Comparison of ENCODE assay signal across 1 cellular context in genomic region chr19:5961969-5962945, GRCh38.
TF ChIP-seq lines count a peak whose summit lies in the region.

No MANE protein-coding gene starts in this region.

TF ChIP-seq in HepG2, 621 proteins besides CTCF, POLR2A, EP300 and RAD21 (continued from another document and continues in another):
- TF ChIP-seq YEATS2 (CRISPR knock-in tag; IDR thresholded peaks at IDR 0.05; ENCODE audit: borderline replicate concordance) (peak; percentile 80; the same call in 1 of the 2 replicates), PTBP1 (IDR thresholded peaks at IDR 0.05; ENCODE audit: low read depth, low read length, poor library complexity, severe bottlenecking) (no peak), SOX13 (IDR thresholded peaks at IDR 0.05) (no peak; the same call in 1 of the 2 replicates), SOX13 (CRISPR knock-in tag; conservative IDR thresholded peaks at IDR 0.05 in 1 of 2, IDR thresholded peaks at IDR 0.05 in 1 of 2) (peak in 1 of 2 experiments; percentile 86; a peak in 2 of 4 replicates), ZNF274 (CRISPR knock-in tag; IDR thresholded peaks at IDR 0.05) (peak; percentile 21; the same call in 1 of the 2 replicates), HOXA7 (CRISPR knock-in tag; IDR thresholded peaks at IDR 0.05) (no peak), ZNF83 (CRISPR knock-in tag; IDR thresholded peaks at IDR 0.05; ENCODE audit: borderline replicate concordance) (peak; percentile 70; the same call in 1 of the 2 replicates), ZFP91 (CRISPR knock-in tag; IDR thresholded peaks at IDR 0.05; ENCODE audit: borderline replicate concordance) (peak; percentile 72), MAFF (IDR thresholded peaks at IDR 0.05; ENCODE audit: low read depth, low read length) (peak; percentile 14; the same call in 1 of the 2 replicates), SIN3B (IDR thresholded peaks at IDR 0.05; ENCODE audit: low read length) (0 out of 2 replicates have a peak, but pooled peaks have one; percentile 11), MED13 (CRISPR knock-in tag; IDR thresholded peaks at IDR 0.05) (no peak), NONO (IDR thresholded peaks at IDR 0.05) (no peak), NONO (CRISPR knock-in tag; conservative IDR thresholded peaks at IDR 0.05) (peak; percentile 96), ZNF652 (CRISPR knock-in tag; IDR thresholded peaks at IDR 0.05; ENCODE audit: borderline replicate concordance, low read depth) (peak; percentile 62; the same call in 1 of the 2 replicates), POLR2AphosphoS5 (IDR thresholded peaks at IDR 0.05; ENCODE audit: low read depth, low read length) (peak; percentile 61), ZZZ3 (CRISPR knock-in tag; IDR thresholded peaks at IDR 0.05; ENCODE audit: borderline replicate concordance) (no peak; the same call in 1 of the 2 replicates), NR3C1 (CRISPR knock-in tag; IDR thresholded peaks at IDR 0.05) (no peak), KDM3A (CRISPR knock-in tag; IDR thresholded peaks at IDR 0.05; ENCODE audit: low read depth) (peak; percentile 74; the same call in 1 of the 2 replicates), ZNF280D (CRISPR knock-in tag; IDR thresholded peaks at IDR 0.05) (0 out of 2 replicates have a peak, but pooled peaks have one; percentile 20), ZFX (CRISPR knock-in tag; IDR thresholded peaks at IDR 0.05; ENCODE audit: low read depth) (peak; percentile 94), SATB2 (CRISPR knock-in tag; IDR thresholded peaks at IDR 0.05) (0 out of 2 replicates have a peak, but pooled peaks have one; percentile 36), ZNF256 (CRISPR knock-in tag; conservative IDR thresholded peaks at IDR 0.05) (0 out of 2 replicates have a peak, but pooled peaks have one; percentile 31), SIX4 (CRISPR knock-in tag; IDR thresholded peaks at IDR 0.05) (0 out of 2 replicates have a peak, but pooled peaks have one; percentile 58), ZNF205 (CRISPR knock-in tag; IDR thresholded peaks at IDR 0.05) (peak; percentile 95), ZNF790 (CRISPR knock-in tag; IDR thresholded peaks at IDR 0.05; ENCODE audit: borderline replicate concordance) (no peak), GABPB1 (CRISPR knock-in tag; IDR thresholded peaks at IDR 0.05) (peak; percentile 68), RXRA (CRISPR knock-in tag; IDR thresholded peaks at IDR 0.05) (peak; percentile 60), ZBTB34 (CRISPR knock-in tag; IDR thresholded peaks at IDR 0.05) (peak; percentile 96), ZNF850 (CRISPR knock-in tag; conservative IDR thresholded peaks at IDR 0.05) (no peak), SSRP1 (CRISPR knock-in tag; IDR thresholded peaks at IDR 0.05) (peak; percentile 71), ZNF354B (CRISPR knock-in tag; IDR thresholded peaks at IDR 0.05) (no peak; the same call in 1 of the 2 replicates), BRF2 (CRISPR knock-in tag; IDR thresholded peaks at IDR 0.05) (no peak), ARNT2 (CRISPR knock-in tag; IDR thresholded peaks at IDR 0.05; ENCODE audit: low read depth) (peak; percentile 69), ZNF143 (CRISPR knock-in tag; IDR thresholded peaks at IDR 0.05) (peak; percentile 55), PRDM4 (CRISPR knock-in tag; IDR thresholded peaks at IDR 0.05; ENCODE audit: borderline replicate concordance) (no peak), KDM2A (CRISPR knock-in tag; IDR thresholded peaks at IDR 0.05; ENCODE audit: borderline replicate concordance, low read depth) (peak; percentile 7; the same call in 1 of the 2 replicates), HMGXB4 (CRISPR knock-in tag; IDR thresholded peaks at IDR 0.05; ENCODE audit: borderline replicate concordance in 1 of 2, low read depth in 1 of 2) (no peak; a peak in 2 of 4 replicates), ZNF557 (CRISPR knock-in tag; IDR thresholded peaks at IDR 0.05) (0 out of 2 replicates have a peak, but pooled peaks have one; percentile 32), ZBTB40 (IDR thresholded peaks at IDR 0.05) (no peak), ZBTB40 (CRISPR knock-in tag; IDR thresholded peaks at IDR 0.05) (peak; percentile 89)
